In genomic region chr17:58082870-58083490, GRCh38 we compare ENCODE assay signal across 8 cellular contexts. TPM values are rescaled to one million over a fixed set of nuclear protein-coding genes. Genes with fewer than 3 reads are reported as not detected.
DNase-seq lines count a peak whose midpoint lies in the region; ATAC-seq and TF ChIP-seq lines count a peak whose summit lies in the region.

TSS of gene DYNLL2 (plus strand) at chr17:58083419. CDS start at chr17:58087091, 3,672 bp downstream.

- POLR2A ChIA-PET in activated CD4-positive, alpha-beta T cell treated with anti-CD3 and anti-CD28 coated beads, Interleukin-2, amount 10 ng/mL, durations not matched to agents 7 days and 5 days (lab: Charles Lee): interaction anchor here (0.8 kb wide), 1 partner anchor 75 kb away, joined by 4 read pairs; no protein-coding TSS in a partner anchor

- TF ChIP-seq CTCF in coronary artery (IDR thresholded peaks at IDR 0.05): no peak

- peak; percentile 98 for DNase-seq in AG20443 (ENCODE audit: low spot score)
- DNase-seq in GM19238 (ENCODE audit: insufficient read length, low spot score): peak; percentile 95
- DNase-seq in NCI-H524 treated with DMSO at 0.1 percent for 48 hours (lab: John Stamatoyannopoulos, UW): peak; percentile 39
- peak; percentile 91 for DNase-seq in activated CD4-positive, alpha-beta T cell treated with anti-CD3 and anti-CD28 coated beads, Interleukin-2, amount 10 ng/mL, durations not matched to agents 7 days and 5 days
- DNase-seq in coronary artery (ENCODE audit: low spot score): peak; percentile 94
- peak; percentile 99 for DNase-seq in left kidney (ENCODE audit: low read depth, low spot score)
- peak; percentile 92 for DNase-seq in stimulated activated CD4-positive, alpha-beta T cell treated with anti-CD3 and anti-CD28 coated beads, Interleukin-1b, Interleukin-23, amount 100 ng/mL, for 48 hours

- no peaks in the 10 kb centered on the region for H3K9me3 Mint-ChIP-seq in activated CD4-positive, alpha-beta T cell treated with anti-CD3 and anti-CD28 coated beads, Interleukin-2, amount 10 ng/mL, durations not matched to agents 7 days and 5 days

- peak within 1 kb of the TSS; percentile 95 to 99 for H3K27ac ChIP-seq in coronary artery

- peaks cover 25% of the 10 kb centered on the region for H3K27me3 Mint-ChIP-seq in activated CD4-positive, alpha-beta T cell treated with anti-CD3 and anti-CD28 coated beads, Interleukin-2, amount 10 ng/mL, durations not matched to agents 7 days and 5 days

- H3K4me1 Mint-ChIP-seq in activated CD4-positive, alpha-beta T cell treated with anti-CD3 and anti-CD28 coated beads, Interleukin-2, amount 10 ng/mL, durations not matched to agents 7 days and 5 days: peaks cover 42% of the 10 kb centered on the region

- peaks cover 25% of the 10 kb centered on the region for H3K36me3 Mint-ChIP-seq in activated CD4-positive, alpha-beta T cell treated with anti-CD3 and anti-CD28 coated beads, Interleukin-2, amount 10 ng/mL, durations not matched to agents 7 days and 5 days (ENCODE audit: low read depth)

- H3K27ac Mint-ChIP-seq in activated CD4-positive, alpha-beta T cell treated with anti-CD3 and anti-CD28 coated beads, Interleukin-2, amount 10 ng/mL, durations not matched to agents 7 days and 5 days: peak within 1 kb of the TSS; percentile 87

- H3K4me3 ChIP-seq in coronary artery: peak within 1 kb of the TSS; percentile 98

- CTCF ChIA-PET in activated CD4-positive, alpha-beta T cell treated with anti-CD3 and anti-CD28 coated beads, Interleukin-2, amount 10 ng/mL, durations not matched to agents 7 days and 5 days (lab: Charles Lee): interaction anchor here (1.4 kb wide), 1 partner anchor 134 kb away, joined by 3 read pairs; no protein-coding TSS in a partner anchor

- H3K4me3 Mint-ChIP-seq in activated CD4-positive, alpha-beta T cell treated with anti-CD3 and anti-CD28 coated beads, Interleukin-2, amount 10 ng/mL, durations not matched to agents 7 days and 5 days: peak within 1 kb of the TSS; percentile 87

- ATAC-seq in HG03442 (IDR thresholded peaks at IDR 0.05; ENCODE audit: unreplicated experiment): peak; percentile 68

RNA-seq across cellular contexts. Expression of gene DYNLL2, which starts in this region (rescaled TPM):
- 10 to 100 TPM; 30.1 to 31.9 TPM for total RNA-seq in activated CD4-positive, alpha-beta T cell treated with anti-CD3 and anti-CD28 coated beads, Interleukin-2, amount 10 ng/mL, durations not matched to agents 7 days and 5 days

Comparison
In these comparisons a context has a peak if more than half of its experiments do, and no peak if none do; other contexts are left out.
1. Peak in every context shown above with its lines: DNase-seq, ATAC-seq, H3K4me3 ChIP-seq and H3K27ac ChIP-seq.
2. DNase-seq: peak in every context shown above with its lines; median percentile 99 in left kidney; 98 in AG20443; 95 in GM19238; 94 in coronary artery; 92 in stimulated activated CD4-positive, alpha-beta T cell treated with anti-CD3 and anti-CD28 coated beads, Interleukin-1b, Interleukin-23, amount 100 ng/mL, for 48 hours; 91 in activated CD4-positive, alpha-beta T cell treated with anti-CD3 and anti-CD28 coated beads, Interleukin-2, amount 10 ng/mL, durations not matched to agents 7 days and 5 days; 39 in NCI-H524 treated with DMSO at 0.1 percent for 48 hours.